Comparison of ENCODE assay signal across 8 cellular contexts in the genomic region with DNA sequence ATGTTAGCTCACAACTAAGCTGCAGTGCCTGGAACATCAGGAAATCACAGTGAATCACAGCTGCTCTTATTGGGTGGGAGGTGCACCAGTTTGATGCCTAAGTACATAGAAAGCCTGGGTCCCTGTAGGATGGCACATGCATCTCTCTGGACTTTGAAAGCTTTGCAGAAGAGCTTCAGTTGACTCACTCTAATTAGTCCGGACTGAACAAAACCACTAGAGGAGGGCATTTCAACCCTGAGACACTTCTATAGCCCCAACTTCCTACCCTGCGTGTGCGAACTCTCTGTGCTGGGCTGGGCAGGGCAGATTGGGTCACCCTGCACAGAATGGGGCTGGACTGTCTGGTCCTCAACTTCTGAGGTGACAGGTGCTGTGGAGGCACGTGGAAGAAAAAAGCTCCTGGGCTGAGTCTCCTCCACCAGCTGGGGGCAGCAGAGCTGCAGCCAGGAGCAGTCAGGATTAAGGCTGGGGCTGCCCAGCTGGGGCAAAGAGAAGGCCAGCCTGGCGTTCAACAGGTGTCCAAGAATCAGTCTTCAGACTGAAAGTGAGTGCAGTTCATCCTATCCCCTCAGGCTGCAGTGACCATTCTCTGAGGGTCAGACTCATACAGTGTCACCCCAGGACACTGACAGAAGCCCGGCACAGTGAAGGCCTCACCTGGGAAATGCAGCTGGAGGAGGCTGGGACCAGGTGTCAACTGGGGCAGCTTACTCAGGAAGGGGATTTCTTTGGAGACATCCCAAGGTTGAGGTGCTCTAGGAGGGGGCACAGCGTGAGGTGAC. TPM values are rescaled to one million over a fixed set of nuclear protein-coding genes. Genes with fewer than 3 reads are reported as not detected.
DNase-seq lines count a peak whose midpoint lies in the region; ATAC-seq, FAIRE-seq and TF ChIP-seq lines count a peak whose summit lies in the region.

No MANE protein-coding gene starts in this region.

- peaks cover 0 to 11% (median 0%) of the 10 kb centered on the region in 3 donors for H3K27me3 ChIP-seq in psoas muscle (ENCODE audit: insufficient read depth in 3 of 3, low read length in 2 of 3)

- H3K4me2 ChIP-seq in A549, result no peak overlapping the region

- no peak for TF ChIP-seq EP300 in A549 (IDR thresholded peaks at IDR 0.05)

- intact Hi-C loops in psoas muscle (cut with DNase I), result no loop called here

- no peaks in the 10 kb centered on the region for H3K36me3 ChIP-seq in psoas muscle (ENCODE audit: insufficient read depth in 1 of 2, low read depth in 1 of 2)

- WGBS in A549 (ENCODE audit: missing lambda C conversion rate), result 45% methylated on average over 2 of the region's 7 CpGs
- 52 to 66% (median 60%) methylated on average over 7 of the region's 7 CpGs for WGBS in psoas muscle, 3 donors

- DNase-seq in A549 (ENCODE audit: low read depth in 1 of 2, low spot score in 1 of 2) (peak; percentile 8 to 33), ELR (ENCODE audit: low read depth) (peak; percentile 17), OCI-M1 (lab: John Stamatoyannopoulos, UW) (peak; percentile 75), epithelial cell of proximal tubule (ENCODE audit: low read depth) (no peak), psoas muscle (no peak), COLO829 (ENCODE audit: low spot score) (no peak)

- H3K4me3 ChIP-seq in A549, result no peak overlapping the region
- H3K4me3 ChIP-seq in epithelial cell of proximal tubule (ENCODE audit: low read depth, low read length), result no peak overlapping the region
- no peak overlapping the region for H3K4me3 ChIP-seq in psoas muscle

- CTCF ChIA-PET in A549 (lab: Yijun Ruan, JAX), result interaction anchor here (0.9 to 4.2 kb wide), 36 partner anchors 9 to 294 kb away, joined by 3 to 35 read pairs (median 5); no protein-coding TSS in a partner anchor

- FAIRE-seq in A549 (lab: Jason Lieb, UNC), result no peak

- TF ChIP-seq CTCF in A549 (IDR thresholded peaks at IDR 0.05), result peak; percentile 59
- TF ChIP-seq CTCF in epithelial cell of proximal tubule (conservative IDR thresholded peaks at IDR 0.05; ENCODE audit: low read depth, low read length), result peak; percentile 88
- TF ChIP-seq CTCF in psoas muscle (IDR thresholded peaks at IDR 0.05), result peak; percentile 12

- TF ChIP-seq RAD21 in A549 (conservative IDR thresholded peaks at IDR 0.05 in 1 of 2, IDR thresholded peaks at IDR 0.05 in 1 of 2), result peak; percentile 75

- peaks cover 12% of the 10 kb centered on the region; the same call in 2 of the 3 replicates for H3K9me3 ChIP-seq in A549
- no peaks in the 10 kb centered on the region for H3K9me3 ChIP-seq in psoas muscle

- POLR2A ChIA-PET in A549 (lab: Yijun Ruan, JAX), result no interaction called here

- ATAC-seq in A549 (peak; percentile 90 to 95), psoas muscle (no peak), HG02763 (IDR thresholded peaks at IDR 0.05; ENCODE audit: unreplicated experiment) (no peak), HG03196 (IDR thresholded peaks at IDR 0.05; ENCODE audit: unreplicated experiment) (no peak)

- no peak for TF ChIP-seq POLR2A in A549 (IDR thresholded peaks at IDR 0.05; ENCODE audit: low read length)

- H3K4me1 ChIP-seq in A549, result no peaks in the 10 kb centered on the region
- no peaks in the 10 kb centered on the region for H3K4me1 ChIP-seq in psoas muscle

- no peak overlapping the region for H3K27ac ChIP-seq in A549
- no peak overlapping the region for H3K27ac ChIP-seq in psoas muscle

TF ChIP-seq in A549, 52 proteins besides CTCF, POLR2A, EP300 and RAD21:
- no peak for TF ChIP-seq HOXB13 (CRISPR knock-in tag; IDR thresholded peaks at IDR 0.05; ENCODE audit: low read depth)
- TF ChIP-seq, protein P1, sequence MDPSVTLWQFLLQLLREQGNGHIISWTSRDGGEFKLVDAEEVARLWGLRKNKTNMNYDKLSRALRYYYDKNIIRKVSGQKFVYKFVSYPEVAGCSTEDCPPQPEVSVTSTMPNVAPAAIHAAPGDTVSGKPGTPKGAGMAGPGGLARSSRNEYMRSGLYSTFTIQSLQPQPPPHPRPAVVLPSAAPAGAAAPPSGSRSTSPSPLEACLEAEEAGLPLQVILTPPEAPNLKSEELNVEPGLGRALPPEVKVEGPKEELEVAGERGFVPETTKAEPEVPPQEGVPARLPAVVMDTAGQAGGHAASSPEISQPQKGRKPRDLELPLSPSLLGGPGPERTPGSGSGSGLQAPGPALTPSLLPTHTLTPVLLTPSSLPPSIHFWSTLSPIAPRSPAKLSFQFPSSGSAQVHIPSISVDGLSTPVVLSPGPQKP (IDR thresholded peaks at IDR 0.05; ENCODE audit: low read depth, low read length), result no peak
- TF ChIP-seq JUN (IDR thresholded peaks at IDR 0.05), result no peak
- TF ChIP-seq MAFK (IDR thresholded peaks at IDR 0.05; ENCODE audit: partially characterized antibody), result no peak
- TF ChIP-seq TP53 (CRISPR knock-in tag; IDR thresholded peaks at IDR 0.05), result no peak
- TF ChIP-seq, protein P2, sequence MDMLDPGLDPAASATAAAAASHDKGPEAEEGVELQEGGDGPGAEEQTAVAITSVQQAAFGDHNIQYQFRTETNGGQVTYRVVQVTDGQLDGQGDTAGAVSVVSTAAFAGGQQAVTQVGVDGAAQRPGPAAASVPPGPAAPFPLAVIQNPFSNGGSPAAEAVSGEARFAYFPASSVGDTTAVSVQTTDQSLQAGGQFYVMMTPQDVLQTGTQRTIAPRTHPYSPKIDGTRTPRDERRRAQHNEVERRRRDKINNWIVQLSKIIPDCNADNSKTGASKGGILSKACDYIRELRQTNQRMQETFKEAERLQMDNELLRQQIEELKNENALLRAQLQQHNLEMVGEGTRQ (IDR thresholded peaks at IDR 0.05), result no peak
- TF ChIP-seq SMC3 (IDR thresholded peaks at IDR 0.05), result peak; percentile 80
- TF ChIP-seq POLR2AphosphoS2 (conservative IDR thresholded peaks at IDR 0.05; ENCODE audit: low read length), result no peak
- TF ChIP-seq PHF8 (IDR thresholded peaks at IDR 0.05; ENCODE audit: borderline replicate concordance, low read depth), result no peak
- no peak for TF ChIP-seq RCOR1 (IDR thresholded peaks at IDR 0.05; ENCODE audit: low read depth, low read length)
- TF ChIP-seq MAZ (IDR thresholded peaks at IDR 0.05; ENCODE audit: borderline replicate concordance, low read depth, low read length), result no peak
- TF ChIP-seq JUNB (IDR thresholded peaks at IDR 0.05), result no peak
- TF ChIP-seq BHLHE40 (IDR thresholded peaks at IDR 0.05; ENCODE audit: low read depth, low read length), result no peak
- TF ChIP-seq EHF (CRISPR knock-in tag; IDR thresholded peaks at IDR 0.05), result no peak
- no peak for TF ChIP-seq RNF2 (IDR thresholded peaks at IDR 0.05; ENCODE audit: borderline replicate concordance, low read depth)
- TF ChIP-seq, protein P3, sequence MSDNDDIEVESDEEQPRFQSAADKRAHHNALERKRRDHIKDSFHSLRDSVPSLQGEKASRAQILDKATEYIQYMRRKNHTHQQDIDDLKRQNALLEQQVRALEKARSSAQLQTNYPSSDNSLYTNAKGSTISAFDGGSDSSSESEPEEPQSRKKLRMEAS (IDR thresholded peaks at IDR 0.05), result peak; percentile 82
- no peak for TF ChIP-seq CEBPB (IDR thresholded peaks at IDR 0.05)
- no peak for TF ChIP-seq ZC3H11A (IDR thresholded peaks at IDR 0.05)

RNA-seq across cellular contexts. Expression of a gene that starts 22.1 kb away (rescaled TPM):
- polyA plus RNA-seq in A549 (2011; rRNA removed), result not detected in 2 replicates
- 0.08 TPM in 1 of 2 replicates, not detected in the other for polyA plus RNA-seq in A549 (2012; cell fraction: cytosol; rRNA removed)
- polyA plus RNA-seq in A549 (2012; cell fraction: nucleus; rRNA removed), result 0.18 TPM in 1 of 2 replicates, not detected in the other
- not detected in 3 replicates for polyA plus RNA-seq in A549 (2017; fragmentation: RNase III; extraction: RNeasy Plus Mini Kit Qiagen cat#74134 plus additional on column Dnase treatment)
- polyA minus RNA-seq in A549 (2011; rRNA and poly(A)+ RNA removed), result not detected in 2 replicates
- total RNA-seq in epithelial cell of proximal tubule, result 0.80 TPM in 1 of 2 replicates, not detected in the other
- not detected for total RNA-seq in psoas muscle
- polyA plus RNA-seq in psoas muscle, result not detected

Comparison
In these comparisons a context has a peak if more than half of its experiments do, and no peak if none do; other contexts are left out.
1. ATAC-seq: peak in A549 (2 of 2); none in psoas muscle (0 of 4), HG02763 (single experiment) and HG03196 (single experiment).
2. DNase-seq: peak in A549 (2 of 2), ELR (single experiment) and OCI-M1 (single experiment); none in epithelial cell of proximal tubule (single experiment), psoas muscle (0 of 2) and COLO829 (single experiment).
3. CTCF ChIP-seq: peak in every context shown above with its lines; median percentile 88 in epithelial cell of proximal tubule; 59 in A549; 12 in psoas muscle.